Comparison of ENCODE assay signal across 2 cellular contexts in the genomic region with DNA sequence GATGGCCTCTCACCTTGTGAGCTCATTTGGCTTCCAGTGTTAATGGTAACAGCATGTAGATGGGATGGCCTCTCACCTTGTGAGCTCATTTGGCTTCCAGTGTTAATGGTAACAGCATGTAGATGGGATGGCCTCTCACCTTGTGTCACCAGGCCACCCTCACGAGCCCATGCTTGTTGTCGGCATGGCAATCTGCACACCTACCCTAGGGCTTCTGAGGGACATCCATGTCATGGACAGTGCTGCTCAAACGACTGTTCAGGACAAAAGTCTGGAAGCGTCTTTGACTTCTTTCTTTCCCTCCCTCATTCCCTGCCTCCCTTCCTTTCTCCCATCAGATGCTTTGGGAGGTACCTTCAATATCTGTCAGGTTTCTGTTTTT. TPM values are rescaled to one million over a fixed set of nuclear protein-coding genes. Genes with fewer than 3 reads are reported as not detected.
"Had no signal": no experiment of that assay in that cellular context is flagged by ENCODE, and none has a peak within 500 bp of the region (broad histone marks: within the 10 kb centered on the region; RNA-seq: fewer than 3 reads in every experiment).

No MANE protein-coding gene starts in this region.

RNA-seq across cellular contexts. Expression of gene RSAD2, which starts 58.1 kb away (rescaled TPM):
- total RNA-seq: myocyte, smooth muscle cell had no signal
- polyA plus RNA-seq: smooth muscle cell had no signal
